In genomic region chr20:9831032-9831431, GRCh38 we compare ENCODE assay signal across 35 cellular contexts. TPM values are rescaled to one million over a fixed set of nuclear protein-coding genes. Genes with fewer than 3 reads are reported as not detected.
"Had no signal": no experiment of that assay in that cellular context is flagged by ENCODE, and none has a peak within 500 bp of the region (broad histone marks: within the 10 kb centered on the region; RNA-seq: fewer than 3 reads in every experiment).

No MANE protein-coding gene starts in this region.

- H3K36me3 Mint-ChIP-seq: activated CD8-positive, alpha-beta memory T cell treated with anti-CD3 and anti-CD28 coated beads, Interleukin-2, amount 10 ng/mL, durations not matched to agents 7 days and 5 days; activated naive CD4-positive, alpha-beta T cell treated with anti-CD3 and anti-CD28 coated beads, Interleukin-2, amount 10 ng/mL, durations not matched to agents 7 days and 5 days; activated naive CD8-positive, alpha-beta T cell had no signal

- H3K27me3 Mint-ChIP-seq: activated CD4-positive, alpha-beta memory T cell treated with anti-CD3 and anti-CD28 coated beads, Interleukin-2, amount 10 ng/mL, durations not matched to agents 7 days and 5 days; activated CD8-positive, alpha-beta memory T cell treated with anti-CD3 and anti-CD28 coated beads, Interleukin-2, amount 10 ng/mL, durations not matched to agents 7 days and 5 days; activated naive CD4-positive, alpha-beta T cell treated with anti-CD3 and anti-CD28 coated beads, Interleukin-2, amount 10 ng/mL, durations not matched to agents 7 days and 5 days had no signal

- DNase-seq: activated CD4-positive, alpha-beta memory T cell treated with anti-CD3 and anti-CD28 coated beads, Interleukin-2, amount 10 ng/mL, durations not matched to agents 7 days and 5 days; activated CD4-positive, alpha-beta T cell treated with anti-CD3 and anti-CD28 coated beads for 1 hour; activated CD4-positive, alpha-beta T cell treated with anti-CD3 and anti-CD28 coated beads for 48 hours; activated CD4-positive, CD25-positive, alpha-beta regulatory T cell; activated CD8-positive, alpha-beta memory T cell treated with anti-CD3 and anti-CD28 coated beads for 24 hours; activated CD8-positive, alpha-beta memory T cell treated with anti-CD3 and anti-CD28 coated beads, Interleukin-2, amount 10 ng/mL, durations not matched to agents 7 days and 5 days; activated CD8-positive, alpha-beta memory T cell treated with anti-CD3 and anti-CD28 coated beads, Interleukin-2, amount 50 U/mL, for 48 hours; activated effector memory CD4-positive, alpha-beta T cell treated with Interleukin-2 at 50 U/mL for 16 hours; activated naive CD4-positive, alpha-beta T cell treated with anti-CD3 and anti-CD28 coated beads, Interleukin-2, amount 10 ng/mL, durations not matched to agents 7 days and 5 days; activated naive CD8-positive, alpha-beta T cell treated with anti-CD3 and anti-CD28 coated beads, Interleukin-2, amount 50 U/mL, for 24 hours; activated T-cell treated with anti-CD3 and anti-CD28 coated beads, Interleukin-2, amount 50 U/mL, for 48 hours; anterior cingulate cortex; caudate nucleus; NCI-H1105; NCI-H1417 treated with DMSO at 0.1 percent for 48 hours; NCI-H187 treated with DMSO at 0.1 percent for 48 hours; NCI-H2081; NCI-H2171 treated with DMSO at 0.1 percent for 48 hours; NCI-H2227 treated with DMSO at 0.1 percent for 48 hours; NCI-H446; NCI-H510A treated with DMSO at 0.1 percent for 48 hours; NCI-H526 treated with DMSO at 0.1 percent for 48 hours; PC-9; Right ventricle myocardium superior; SW 1271; T-helper 1 cell; T-helper 2 cell; T-helper 9 cell had no signal

- H3K4me3 Mint-ChIP-seq: activated CD4-positive, alpha-beta memory T cell treated with anti-CD3 and anti-CD28 coated beads, Interleukin-2, amount 10 ng/mL, durations not matched to agents 7 days and 5 days; activated CD8-positive, alpha-beta memory T cell treated with anti-CD3 and anti-CD28 coated beads, Interleukin-2, amount 10 ng/mL, durations not matched to agents 7 days and 5 days; activated naive CD4-positive, alpha-beta T cell treated with anti-CD3 and anti-CD28 coated beads, Interleukin-2, amount 10 ng/mL, durations not matched to agents 7 days and 5 days; activated naive CD8-positive, alpha-beta T cell; activated naive CD8-positive, alpha-beta T cell treated with anti-CD3 and anti-CD28 coated beads, Interleukin-2, amount 50 U/mL, for 24 hours; brain had no signal

- H3K4me1 Mint-ChIP-seq: activated CD4-positive, alpha-beta memory T cell treated with anti-CD3 and anti-CD28 coated beads, Interleukin-2, amount 10 ng/mL, durations not matched to agents 7 days and 5 days; activated CD8-positive, alpha-beta memory T cell treated with anti-CD3 and anti-CD28 coated beads, Interleukin-2, amount 10 ng/mL, durations not matched to agents 7 days and 5 days; activated naive CD4-positive, alpha-beta T cell treated with anti-CD3 and anti-CD28 coated beads, Interleukin-2, amount 10 ng/mL, durations not matched to agents 7 days and 5 days; activated naive CD8-positive, alpha-beta T cell treated with anti-CD3 and anti-CD28 coated beads, Interleukin-2, amount 50 U/mL, for 24 hours had no signal

- H3K27ac ChIP-seq: PC-9, RWPE1, VCaP had no signal

- H3K27ac Mint-ChIP-seq: activated CD4-positive, alpha-beta memory T cell treated with anti-CD3 and anti-CD28 coated beads, Interleukin-2, amount 10 ng/mL, durations not matched to agents 7 days and 5 days; activated CD8-positive, alpha-beta memory T cell treated with anti-CD3 and anti-CD28 coated beads, Interleukin-2, amount 10 ng/mL, durations not matched to agents 7 days and 5 days; activated naive CD4-positive, alpha-beta T cell treated with anti-CD3 and anti-CD28 coated beads, Interleukin-2, amount 10 ng/mL, durations not matched to agents 7 days and 5 days; activated naive CD8-positive, alpha-beta T cell; activated naive CD8-positive, alpha-beta T cell treated with anti-CD3 and anti-CD28 coated beads, Interleukin-2, amount 50 U/mL, for 24 hours; brain had no signal

- H3K9me3 Mint-ChIP-seq: activated CD4-positive, alpha-beta memory T cell treated with anti-CD3 and anti-CD28 coated beads, Interleukin-2, amount 10 ng/mL, durations not matched to agents 7 days and 5 days; activated naive CD4-positive, alpha-beta T cell treated with anti-CD3 and anti-CD28 coated beads, Interleukin-2, amount 10 ng/mL, durations not matched to agents 7 days and 5 days; brain had no signal

- ATAC-seq: activated CD8-positive, alpha-beta memory T cell treated with anti-CD3 and anti-CD28 coated beads, Interleukin-2, amount 10 ng/mL, durations not matched to agents 7 days and 5 days; activated naive CD8-positive, alpha-beta T cell treated with anti-CD3 and anti-CD28 coated beads, Interleukin-2, amount 50 U/mL, for 24 hours had no signal

- H3K4me3 ChIP-seq: PC-9 had no signal

RNA-seq across cellular contexts. Expression of gene PAK5, which starts 7.8 kb away (rescaled TPM):
- total RNA-seq: activated CD4-positive, alpha-beta memory T cell treated with anti-CD3 and anti-CD28 coated beads, Interleukin-2, amount 10 ng/mL, durations not matched to agents 7 days and 5 days; activated CD8-positive, alpha-beta memory T cell treated with anti-CD3 and anti-CD28 coated beads, Interleukin-2, amount 10 ng/mL, durations not matched to agents 7 days and 5 days; bronchial epithelial cell; MCF 10A; OCI-LY7; PC-9; Right ventricle myocardium superior had no signal
